ENCODE assay signal across 24 cellular contexts in genomic region chr5:73928486-73928885, GRCh38.
"Had no signal": no experiment of that assay in that cellular context is flagged by ENCODE, and none has a peak within 500 bp of the region (broad histone marks: within the 10 kb centered on the region; RNA-seq: fewer than 3 reads in every experiment).

No MANE protein-coding gene starts in this region.

- H3K36me3 ChIP-seq: brain microvascular endothelial cell, cardiac muscle cell, WERI-Rb-1 had no signal

- H3K9me3 ChIP-seq: MG63, SK-N-SH had no signal

- H3K4me3 ChIP-seq: cardiac muscle cell, MG63 had no signal

- H3K27me3 ChIP-seq: brain microvascular endothelial cell, cardiac muscle cell, MG63 had no signal

- H3K9ac ChIP-seq: KMS-11, SK-N-SH had no signal

- DNase-seq: activated CD4-positive, alpha-beta memory T cell treated with anti-CD3 and anti-CD28 coated beads, Interleukin-2, amount 10 ng/mL, durations not matched to agents 7 days and 5 days; activated CD4-positive, alpha-beta T cell treated with anti-CD3 and anti-CD28 coated beads for 36 hours; activated CD4-positive, alpha-beta T cell treated with anti-CD3 and anti-CD28 coated beads, Interleukin-2, amount 50 U/mL, for 1 hour; activated gamma-delta T cell treated with Interleukin-2 at 50 U/mL for 16 hours; activated naive CD4-positive, alpha-beta T cell treated with anti-CD3 and anti-CD28 coated beads, Interleukin-2, amount 10 ng/mL, durations not matched to agents 7 days and 5 days; activated naive CD8-positive, alpha-beta T cell treated with anti-CD3 and anti-CD28 coated beads for 36 hours; activated T-cell treated with anti-CD3 and anti-CD28 coated beads, Interleukin-2, amount 50 U/mL, for 72 hours; brain microvascular endothelial cell; cerebellar nuclear complex; MG63; MV-4-11; NCI-H1092 treated with DMSO at 0.1 percent for 48 hours; NCI-H1436; NCI-H1694 treated with DMSO at 0.1 percent for 48 hours; NCI-H2029 treated with DMSO at 0.1 percent for 48 hours; NCI-H345; NCI-H510A; NCI-H526 treated with DMSO at 0.1 percent for 48 hours; PC-3; SK-N-SH; T-helper 1 cell; WERI-Rb-1 had no signal

- H3K27ac ChIP-seq: brain microvascular endothelial cell, cardiac muscle cell, KMS-11, WERI-Rb-1 had no signal

- H3K4me2 ChIP-seq: KMS-11, SK-N-SH had no signal
